Comparison of ENCODE assay signal across 8 cellular contexts in genomic region chr22:42581762-42582716, GRCh38. TPM values are rescaled to one million over a fixed set of nuclear protein-coding genes. Genes with fewer than 3 reads are reported as not detected.
DNase-seq lines count a peak whose midpoint lies in the region; TF ChIP-seq lines count a peak whose summit lies in the region.

No MANE protein-coding gene starts in this region.

- no peak for TF ChIP-seq POLR2A in esophagus muscularis mucosa (IDR thresholded peaks at IDR 0.05; ENCODE audit: low read depth)

- no peaks in the 10 kb centered on the region for H4K20me1 ChIP-seq in OCI-LY1 (ENCODE audit: insufficient read depth, low read length)

- H3K9me3 ChIP-seq in OCI-LY1 (ENCODE audit: low read length) (no peaks in the 10 kb centered on the region), esophagus muscularis mucosa (no peaks in the 10 kb centered on the region)

- peak overlapping the region; percentile 82 for H3K4me3 ChIP-seq in OCI-LY1 (ENCODE audit: low read depth, low read length, poor library complexity, severe bottlenecking)
- peak overlapping the region; percentile 68 to 93 (median 74) for H3K4me3 ChIP-seq in esophagus muscularis mucosa

- TF ChIP-seq CTCF in OCI-LY1 (IDR thresholded peaks at IDR 0.05; ENCODE audit: low read length) = no peak
- no peak for TF ChIP-seq CTCF in esophagus muscularis mucosa (IDR thresholded peaks at IDR 0.05)

- no peak for TF ChIP-seq EP300 in esophagus muscularis mucosa (IDR thresholded peaks at IDR 0.05)

- H3K36me3 ChIP-seq in OCI-LY1 (ENCODE audit: insufficient read depth, low read length) (peaks cover 71% of the 10 kb centered on the region), esophagus muscularis mucosa (peaks cover 31 to 72% (median 62%) of the 10 kb centered on the region in 4 donors)

- peak overlapping the region; percentile 68 for H3K4me2 ChIP-seq in OCI-LY1 (ENCODE audit: low read length)

- H3K9ac ChIP-seq in OCI-LY1 (ENCODE audit: low read length) = peak overlapping the region; percentile 93

- H3K4me1 ChIP-seq in OCI-LY1 (ENCODE audit: insufficient read depth, low read length, severe bottlenecking) (peaks cover 15% of the 10 kb centered on the region), esophagus muscularis mucosa (peaks cover 6 to 17% (median 13%) of the 10 kb centered on the region in 4 donors)

- DNase-seq in SIG-M5 treated with dmso at 0.1 percent for 504 hours (lab: John Stamatoyannopoulos, UW; ENCODE audit: unreplicated experiment) (peak; percentile 54), SIG-M5 (lab: John Stamatoyannopoulos, UW) (no peak), HK-2 (ENCODE audit: unreplicated experiment) (peak; percentile 80), esophagus muscularis mucosa (ENCODE audit: extremely low spot score) (peak; percentile 96), myocyte (ENCODE audit: low read depth) (peak; percentile 76)
- DNase-seq in activated T-cell treated with anti-CD3 and anti-CD28 coated beads, Interleukin-2, amount 50 U/mL, for 1 hour = peak; percentile 84
- DNase-seq in stimulated activated CD8-positive, alpha-beta memory T cell treated with anti-CD3 and anti-CD28 coated beads, Interleukin-7, amount 100 ng/mL, for 1 hour (ENCODE audit: low read depth in 2 of 2) = peak; percentile 58 to 60

- H2AFZ ChIP-seq in OCI-LY1 (ENCODE audit: low read length) = no peak overlapping the region

- H3K27me3 ChIP-seq in OCI-LY1 (ENCODE audit: insufficient read depth, low read length) = no peaks in the 10 kb centered on the region
- H3K27me3 ChIP-seq in esophagus muscularis mucosa = no peaks in the 10 kb centered on the region

- no peaks in the 10 kb centered on the region; the same call in 1 of the 2 replicates for H3K79me2 ChIP-seq in OCI-LY1 (ENCODE audit: insufficient read depth, low read length)

- intact Hi-C loops in esophagus muscularis mucosa (cut with DNase I) = no loop called here

- WGBS in esophagus muscularis mucosa = 9% methylated on average over 48 of the region's 64 CpGs

- H3F3A ChIP-seq in OCI-LY1 (ENCODE audit: insufficient read depth, low read length) = no peaks in the 10 kb centered on the region

- H3K9me2 ChIP-seq in OCI-LY1 (ENCODE audit: low read depth, low read length) = no peaks in the 10 kb centered on the region

- H3K27ac ChIP-seq in OCI-LY1 (ENCODE audit: low read depth, low read length, poor library complexity, severe bottlenecking) (peak overlapping the region; percentile 68), esophagus muscularis mucosa (replicated peaks in 1 of 4) (peak overlapping the region; percentile 48 to 77 (median 68))

RNA-seq across cellular contexts. Expression of gene SERHL2, which starts 28.3 kb away (rescaled TPM):
- total RNA-seq in esophagus muscularis mucosa (1 to 10 TPM; 3.1 to 9.1 (median 5.0) TPM), myocyte (1.6 and 2.8 TPM in 2 replicates)
- 0.92 TPM for polyA plus RNA-seq in myocyte (2012)

RNA-seq across cellular contexts. Expression of gene POLDIP3, which starts 32.6 kb away (rescaled TPM):
- total RNA-seq in esophagus muscularis mucosa (10 to 100 TPM; 30.6 to 47.6 (median 39.6) TPM), myocyte (26.2 and 29.5 TPM in 2 replicates)
- polyA plus RNA-seq in myocyte (2012) = 48.2 TPM

RNA-seq across cellular contexts. Expression of gene ATP5MGL, which starts 58.4 kb away (rescaled TPM):
- total RNA-seq in esophagus muscularis mucosa = not detected
- not detected in 2 replicates for total RNA-seq in myocyte
- polyA plus RNA-seq in myocyte (2012) = not detected
